Comparison of ENCODE assay signal across 8 cellular contexts in genomic region chr3:9302425-9303181, GRCh38.
A peak's percentile ranks its signal among the peaks of the same experiment; 100 is the strongest.
DNase-seq lines count a peak whose midpoint lies in the region; ATAC-seq and TF ChIP-seq lines count a peak whose summit lies in the region.

No MANE protein-coding gene starts in this region.

- DNase-seq in NCI-H446 (lab: John Stamatoyannopoulos, UW), result peak; percentile 19 to 73
- DNase-seq in activated CD4-positive, alpha-beta T cell treated with anti-CD3 and anti-CD28 coated beads for 48 hours, result peak; percentile 84
- peak; percentile 87 for DNase-seq in choroid plexus epithelial cell (ENCODE audit: low read depth)
- peak; percentile 87 for DNase-seq in kidney tubule cell (ENCODE audit: low spot score)
- peak; percentile 74 to 77 for DNase-seq in stimulated activated CD4-positive, alpha-beta T cell treated with anti-CD3 and anti-CD28 coated beads, Interleukin-1b, Interleukin-23, amount 100 ng/mL, for 4 hours (ENCODE audit: low read depth in 2 of 2)

- no peak overlapping the region for H3K4me3 ChIP-seq in choroid plexus epithelial cell (ENCODE audit: low read depth, low read length)

- ATAC-seq in GM18505 (IDR thresholded peaks at IDR 0.05; ENCODE audit: unreplicated experiment) (peak; percentile 96), HG03066 (IDR thresholded peaks at IDR 0.05; ENCODE audit: low read depth, unreplicated experiment) (peak; percentile 92)

- no peak for TF ChIP-seq POLR2A in GM18505 (IDR thresholded peaks at IDR 0.05; ENCODE audit: borderline replicate concordance, extremely low read depth, insufficient read depth, insufficient read length)

- no peak overlapping the region for H3K27ac ChIP-seq in 22Rv1

- TF ChIP-seq CTCF in 22Rv1 (IDR thresholded peaks at IDR 0.05) (peak; percentile 92), choroid plexus epithelial cell (conservative IDR thresholded peaks at IDR 0.05; ENCODE audit: low read depth, low read length) (peak; percentile 91)
